Comparison of ENCODE assay signal across 16 cellular contexts in genomic region chr18:9086015-9086414, GRCh38.
"Had no signal": no experiment of that assay in that cellular context is flagged by ENCODE, and none has a peak within 500 bp of the region (broad histone marks: within the 10 kb centered on the region; RNA-seq: fewer than 3 reads in every experiment).

No MANE protein-coding gene starts in this region.

- DNase-seq: activated effector memory CD4-positive, alpha-beta T cell treated with Interleukin-2 at 50 U/mL for 16 hours; anterior cingulate cortex; central memory CD4-positive, alpha-beta T cell; endodermal cell; foreskin fibroblast; ovary; psoas muscle; right cardiac atrium; stimulated activated CD4-positive, alpha-beta T cell treated with anti-CD3 and anti-CD28 coated beads, Interleukin-2, amount 100 ng/mL, for 24 hours; stimulated activated naive CD8-positive, alpha-beta T cell treated with anti-CD3 and anti-CD28 coated beads, Interleukin-15, Interleukin-2, amounts not matched to agents 100 U/mL and 50 U/mL, for 24 hours; substantia nigra; T1000; tibial artery had no signal

- H3K27ac Mint-ChIP-seq: brain, endodermal cell, memory B cell had no signal

- H3K9me3 Mint-ChIP-seq: brain, endodermal cell, memory B cell had no signal

- ATAC-seq: psoas muscle; right cardiac atrium; stimulated activated naive CD8-positive, alpha-beta T cell treated with anti-CD3 and anti-CD28 coated beads, Interleukin-15, Interleukin-2, amounts not matched to agents 100 U/mL and 50 U/mL, for 24 hours had no signal

- H3K9me3 ChIP-seq: ovary, psoas muscle, tibial artery had no signal

- H3K27ac ChIP-seq: epithelial cell of prostate, ovary, psoas muscle, tibial artery had no signal

- H3K4me3 Mint-ChIP-seq: brain, endodermal cell, memory B cell had no signal

- H3K36me3 ChIP-seq: ovary, tibial artery had no signal

- H3K27me3 ChIP-seq: ovary, tibial artery had no signal

- H3K36me3 Mint-ChIP-seq: brain, memory B cell had no signal

- H3K4me1 ChIP-seq: psoas muscle, tibial artery had no signal

- H3K27me3 Mint-ChIP-seq: memory B cell had no signal

- H3K4me3 ChIP-seq: ovary, psoas muscle, tibial artery had no signal

- H3K4me1 Mint-ChIP-seq: brain, endodermal cell had no signal
